Comparison of ENCODE assay signal across 24 cellular contexts in genomic region chr7:102966450-102966849, GRCh38. TPM values are rescaled to one million over a fixed set of nuclear protein-coding genes. Genes with fewer than 3 reads are reported as not detected.
DNase-seq lines count a peak whose midpoint lies in the region; ATAC-seq, FAIRE-seq and TF ChIP-seq lines count a peak whose summit lies in the region.
"Had no signal": no experiment of that assay in that cellular context is flagged by ENCODE, and none has a peak within 500 bp of the region (broad histone marks: within the 10 kb centered on the region; RNA-seq: fewer than 3 reads in every experiment).

No MANE protein-coding gene starts in this region.

- TF ChIP-seq RAD21 in A549 (conservative IDR thresholded peaks at IDR 0.05 in 1 of 2, IDR thresholded peaks at IDR 0.05 in 1 of 2), result no peak

- ATAC-seq in A549 (no peak), GM18873 (IDR thresholded peaks at IDR 0.05; ENCODE audit: low FRiP score, unreplicated experiment) (no peak)
- ATAC-seq: CD8-positive, alpha-beta T cell had no signal

- 74% methylated on average over 2 of the region's 2 CpGs for WGBS in A549 (ENCODE audit: missing lambda C conversion rate)
- WGBS in esophagus muscularis mucosa, result 58% methylated on average over 2 of the region's 2 CpGs

- no peak overlapping the region for H3K4me2 ChIP-seq in A549
- H3K4me2 ChIP-seq: BLaER1 had no signal

- DNase-seq in A549 (ENCODE audit: low read depth in 1 of 2, low spot score in 1 of 2), result no peak
- DNase-seq in GF-D8 (lab: John Stamatoyannopoulos, UW), result peak; percentile 86
- DNase-seq in MV-4-11 (lab: John Stamatoyannopoulos, UW), result peak; percentile 45
- peak; percentile 34 for DNase-seq in esophagus muscularis mucosa (ENCODE audit: extremely low spot score)
- no peak for DNase-seq in NCI-H748 (lab: John Stamatoyannopoulos, UW; ENCODE audit: unreplicated experiment)
- no peak for DNase-seq in G401 (ENCODE audit: low spot score)
- no peak for DNase-seq in activated T-cell treated with anti-CD3 and anti-CD28 coated beads, Interleukin-2, amount 50 U/mL, for 24 hours
- DNase-seq: 8988T; Caco-2; CD4-positive, CD25-positive, alpha-beta regulatory T cell; CD8-positive, alpha-beta T cell; DMS153; DND-41; GDM1; GOT3; HFFc6 had no signal

- no peak overlapping the region for H3K4me3 Mint-ChIP-seq in activated T-cell treated with anti-CD3 and anti-CD28 coated beads, Interleukin-2, amount 50 U/mL, for 24 hours
- H3K4me3 Mint-ChIP-seq: B cell; CD4-positive, CD25-positive, alpha-beta regulatory T cell; CD8-positive, alpha-beta T cell; HFFc6 had no signal

- H3K27ac Mint-ChIP-seq in activated T-cell treated with anti-CD3 and anti-CD28 coated beads, Interleukin-2, amount 50 U/mL, for 24 hours, result no peak overlapping the region
- H3K27ac Mint-ChIP-seq: B cell; CD4-positive, CD25-positive, alpha-beta regulatory T cell; CD8-positive, alpha-beta T cell; HFFc6 had no signal

- intact Hi-C loops in esophagus muscularis mucosa (cut with DNase I), result no loop called here

- no peaks in the 10 kb centered on the region for H3K27me3 ChIP-seq in esophagus muscularis mucosa
- H3K27me3 ChIP-seq: BLaER1 had no signal

- TF ChIP-seq CTCF in A549 (IDR thresholded peaks at IDR 0.05), result no peak
- TF ChIP-seq CTCF in esophagus muscularis mucosa (IDR thresholded peaks at IDR 0.05), result no peak

- peak; percentile 13 for FAIRE-seq in A549 (lab: Jason Lieb, UNC)
- FAIRE-seq: GM12891, GM18507, H54 had no signal

- POLR2A ChIA-PET in A549 (lab: Yijun Ruan, JAX), result no interaction called here

- H3K4me1 ChIP-seq in A549 (no peaks in the 10 kb centered on the region), esophagus muscularis mucosa (no peaks in the 10 kb centered on the region)
- H3K4me1 ChIP-seq: BLaER1, Caco-2, HAP-1 had no signal

- no peaks in the 10 kb centered on the region for H3K4me1 Mint-ChIP-seq in activated T-cell treated with anti-CD3 and anti-CD28 coated beads, Interleukin-2, amount 50 U/mL, for 24 hours (ENCODE audit: low read depth)
- H3K4me1 Mint-ChIP-seq: B cell; CD4-positive, CD25-positive, alpha-beta regulatory T cell had no signal

- in situ Hi-C loops in G401 (cut with HindIII; ENCODE audit: low sequenced_read_pairs), result no loop called here

- H3K36me3 Mint-ChIP-seq in activated T-cell treated with anti-CD3 and anti-CD28 coated beads, Interleukin-2, amount 50 U/mL, for 24 hours (ENCODE audit: low read depth), result no peaks in the 10 kb centered on the region
- H3K36me3 Mint-ChIP-seq: CD4-positive, CD25-positive, alpha-beta regulatory T cell had no signal

- no peaks in the 10 kb centered on the region for H3K9me3 Mint-ChIP-seq in activated T-cell treated with anti-CD3 and anti-CD28 coated beads, Interleukin-2, amount 50 U/mL, for 24 hours
- H3K9me3 Mint-ChIP-seq: CD8-positive, alpha-beta T cell; HFFc6 had no signal

- no peaks in the 10 kb centered on the region for H3K27me3 Mint-ChIP-seq in activated T-cell treated with anti-CD3 and anti-CD28 coated beads, Interleukin-2, amount 50 U/mL, for 24 hours
- H3K27me3 Mint-ChIP-seq: B cell had no signal

- TF ChIP-seq POLR2A in A549 (IDR thresholded peaks at IDR 0.05; ENCODE audit: low read length), result no peak
- TF ChIP-seq POLR2A in esophagus muscularis mucosa (IDR thresholded peaks at IDR 0.05; ENCODE audit: low read depth), result no peak

- no peaks in the 10 kb centered on the region for H3K36me3 ChIP-seq in esophagus muscularis mucosa
- H3K36me3 ChIP-seq: BLaER1, HAP-1 had no signal

- CTCF ChIA-PET in A549 (lab: Yijun Ruan, JAX), result no interaction called here

- no peak for TF ChIP-seq EP300 in A549 (IDR thresholded peaks at IDR 0.05)
- no peak for TF ChIP-seq EP300 in esophagus muscularis mucosa (IDR thresholded peaks at IDR 0.05)

- H3K27ac ChIP-seq in A549 (no peak overlapping the region), esophagus muscularis mucosa (replicated peaks in 1 of 4) (no peak overlapping the region)
- H3K27ac ChIP-seq: BLaER1, C4-2B had no signal

- no peaks in the 10 kb centered on the region for H3K9me3 ChIP-seq in A549
- no peaks in the 10 kb centered on the region for H3K9me3 ChIP-seq in esophagus muscularis mucosa
- H3K9me3 ChIP-seq: BLaER1, Caco-2, HAP-1 had no signal

- H3K4me3 ChIP-seq in A549 (no peak overlapping the region), esophagus muscularis mucosa (no peak overlapping the region)
- H3K4me3 ChIP-seq: BLaER1, HAP-1 had no signal

TF ChIP-seq in A549, 52 proteins besides CTCF, POLR2A, EP300 and RAD21:
- no peak for TF ChIP-seq TFCP2L1 (CRISPR knock-in tag; IDR thresholded peaks at IDR 0.05)
- no peak for TF ChIP-seq MYC (IDR thresholded peaks at IDR 0.05; ENCODE audit: borderline replicate concordance, low read length)
- TF ChIP-seq MAX (IDR thresholded peaks at IDR 0.05), result no peak
- no peak for TF ChIP-seq KDM5A (IDR thresholded peaks at IDR 0.05)
- TF ChIP-seq ZFP36 (IDR thresholded peaks at IDR 0.05; ENCODE audit: borderline replicate concordance, partially characterized antibody), result no peak

RNA-seq across cellular contexts. Expression of gene LRRC17, which starts 53.6 kb away (rescaled TPM):
- 0.15 and 0.36 TPM in 2 replicates for polyA plus RNA-seq in A549 (2011; rRNA removed)
- 0.05 and 0.13 TPM in 2 replicates for polyA plus RNA-seq in A549 (2012; cell fraction: cytosol; rRNA removed)
- 0.10 and 0.15 TPM in 2 replicates for polyA plus RNA-seq in A549 (2012; cell fraction: nucleus; rRNA removed)
- polyA plus RNA-seq in A549 (2017; fragmentation: RNase III; extraction: RNeasy Plus Mini Kit Qiagen cat#74134 plus additional on column Dnase treatment), result 0.05 to 0.17 TPM in 2 of 3 replicates, not detected in the other
- 0.37 TPM in 1 of 2 replicates, not detected in the other for polyA minus RNA-seq in A549 (2011; rRNA and poly(A)+ RNA removed)
- 1 to 10 TPM in 3 of 4 donors, under 1 TPM in 1; 0.83 to 3.5 (median 2.6) TPM for total RNA-seq in esophagus muscularis mucosa
- 0.58 and 2.1 TPM in 2 replicates for total RNA-seq in G401 (2014; rRNA removed; shearing (Covaris generic))
- total RNA-seq: CD8-positive, alpha-beta T cell had no signal

Comparison
In these comparisons a context has a peak if more than half of its experiments do, and no peak if none do; other contexts are left out.
1. DNase-seq: peak in GF-D8 (single experiment), MV-4-11 (single experiment) and esophagus muscularis mucosa (single experiment); none in A549 (0 of 2), NCI-H748 (single experiment), G401 (single experiment) and activated T-cell treated with anti-CD3 and anti-CD28 coated beads, Interleukin-2, amount 50 U/mL, for 24 hours (single experiment).